Comparison of ENCODE assay signal across 8 cellular contexts in the genomic region with DNA sequence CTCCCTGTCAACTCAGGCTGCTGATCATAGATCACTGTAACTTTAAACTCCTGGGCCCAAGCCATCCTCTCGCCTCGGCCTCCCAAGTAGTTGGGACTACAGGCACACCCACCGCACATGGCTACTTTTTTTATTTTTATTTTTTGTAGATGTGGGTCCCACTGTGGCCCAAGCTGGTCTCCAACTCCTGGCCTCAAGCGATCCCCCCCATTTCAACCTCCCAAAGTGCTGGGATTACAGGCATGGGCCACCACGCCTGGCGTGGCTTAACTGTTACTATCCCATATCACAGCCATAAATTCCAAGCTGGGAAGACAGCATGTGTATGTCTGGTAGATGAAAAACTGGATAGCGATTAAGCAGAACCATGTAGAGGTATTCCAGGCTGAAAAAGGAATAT. TPM values are rescaled to one million over a fixed set of nuclear protein-coding genes. Genes with fewer than 3 reads are reported as not detected.
DNase-seq lines count a peak whose midpoint lies in the region; ATAC-seq and TF ChIP-seq lines count a peak whose summit lies in the region.

No MANE protein-coding gene starts in this region.

- DNase-seq in MCF 10A (ENCODE audit: unreplicated experiment) (no peak), NCI-H187 treated with DMSO at 0.1 percent for 48 hours (lab: John Stamatoyannopoulos, UW) (no peak), pons (ENCODE audit: low spot score) (no peak), iPS-NIHi7 (ENCODE audit: extremely low spot score) (no peak)

- ATAC-seq in esophagus mucosa: no peak

- peaks cover 13% of the 10 kb centered on the region for H3K4me1 ChIP-seq in HUES6 (ENCODE audit: control insufficient read depth, insufficient read depth, low read length)
- H3K4me1 ChIP-seq in mucosa of stomach (ENCODE audit: control insufficient read depth, insufficient read depth, low read length): peaks cover 21% of the 10 kb centered on the region

- H3K27me3 Mint-ChIP-seq in MCF 10A (ENCODE audit: insufficient read depth, unreplicated experiment): no peaks in the 10 kb centered on the region

- CTCF ChIA-PET in MCF 10A (lab: Yijun Ruan, JAX): interaction anchor here (0.5 to 11.6 kb wide), 15 partner anchors 9 to 325 kb away, joined by 3 to 213 read pairs (median 3); a partner anchor contains a TSS

- intact Hi-C loops in MCF 10A (cut with micrococcal nuclease): loop anchor here (2.0 kb wide), 1 partner anchor 17 kb away; a partner anchor contains a TSS

- H3K27ac ChIP-seq in 22Rv1 (peak overlapping the region; percentile 88), HUES6 (ENCODE audit: low read depth, low read length) (no peak overlapping the region)

- POLR2A ChIA-PET in MCF 10A (lab: Yijun Ruan, JAX): interaction anchor here (0.7 to 13.3 kb wide), 23 partner anchors 12 to 1235 kb away, joined by 3 to 349 read pairs (median 7); a partner anchor contains a TSS

- H3K9ac ChIP-seq in HUES6 (ENCODE audit: low read length) (peak overlapping the region; percentile 91), mucosa of stomach (ENCODE audit: low read length) (no peak overlapping the region)

- H3K36me3 ChIP-seq in HUES6 (ENCODE audit: control insufficient read depth, insufficient read depth, low read length): peaks cover 10% of the 10 kb centered on the region
- no peaks in the 10 kb centered on the region for H3K36me3 ChIP-seq in mucosa of stomach (ENCODE audit: control insufficient read depth, insufficient read depth, low read length)

- H3K36me3 Mint-ChIP-seq in MCF 10A (ENCODE audit: insufficient read depth, unreplicated experiment): peaks cover 23% of the 10 kb centered on the region

- peak overlapping the region; percentile 47 for H3K27ac Mint-ChIP-seq in MCF 10A (ENCODE audit: low read depth, unreplicated experiment)

- BruUV-seq in MCF 10A (replicated peaks; lab: Mats Ljungman, UMichigan): no TSS peak

- H3K9me3 ChIP-seq in HUES6 (ENCODE audit: control insufficient read depth, insufficient read depth, low read depth, low read length): no peaks in the 10 kb centered on the region
- no peaks in the 10 kb centered on the region for H3K9me3 ChIP-seq in mucosa of stomach (ENCODE audit: control insufficient read depth, low read length)

- peak overlapping the region; percentile 92 for H3K4me3 Mint-ChIP-seq in MCF 10A (ENCODE audit: unreplicated experiment)

- H3K4me3 ChIP-seq in HUES6 (ENCODE audit: low read depth, low read length) (peak overlapping the region; percentile 91), mucosa of stomach (ENCODE audit: low read length) (peak overlapping the region; percentile 79)

- peaks cover 39% of the 10 kb centered on the region for H3K4me1 Mint-ChIP-seq in MCF 10A (ENCODE audit: insufficient read depth, unreplicated experiment)

- H3K27me3 ChIP-seq in HUES6 (ENCODE audit: control insufficient read depth, insufficient read depth, low read length): peaks cover 10% of the 10 kb centered on the region; the same call in 1 of the 2 replicates
- peaks cover 9% of the 10 kb centered on the region for H3K27me3 ChIP-seq in mucosa of stomach (ENCODE audit: control insufficient read depth, insufficient read depth, low read length)

- H3K9me3 Mint-ChIP-seq in MCF 10A (ENCODE audit: unreplicated experiment): no peaks in the 10 kb centered on the region

- TF ChIP-seq CTCF in 22Rv1 (IDR thresholded peaks at IDR 0.05) (no peak), MCF 10A (IDR thresholded peaks at IDR 0.05; ENCODE audit: unreplicated experiment) (no peak)

RNA-seq across cellular contexts. Expression of a gene that starts 1.0 kb away (rescaled TPM):
- total RNA-seq in MCF 10A (2022): 83.5 and 85.6 TPM in 2 replicates
- 48.2 TPM for total RNA-seq in esophagus mucosa

RNA-seq across cellular contexts. Expression of a gene that starts 1.2 kb away (rescaled TPM):
- total RNA-seq in MCF 10A (2022) (12.5 and 13.3 TPM in 2 replicates), esophagus mucosa (4.5 TPM)

RNA-seq across cellular contexts. Expression of a gene that starts 15.6 kb away (rescaled TPM):
- total RNA-seq in MCF 10A (2022): 21.2 and 22.1 TPM in 2 replicates
- total RNA-seq in esophagus mucosa: 5.8 TPM

RNA-seq across cellular contexts. Expression of a gene that starts 16.8 kb away (rescaled TPM):
- 203 and 228 TPM in 2 replicates for total RNA-seq in MCF 10A (2022)
- total RNA-seq in esophagus mucosa: 108 TPM

RNA-seq across cellular contexts. Expression of a gene that starts 46.4 kb away (rescaled TPM):
- 19.8 and 22.8 TPM in 2 replicates for total RNA-seq in MCF 10A (2022)
- 3.3 TPM for total RNA-seq in esophagus mucosa
